Comparison of ENCODE assay signal across 19 cellular contexts in genomic region chr13:110232146-110232545, GRCh38.
DNase-seq lines count a peak whose midpoint lies in the region; ATAC-seq and TF ChIP-seq lines count a peak whose summit lies in the region.
"Had no signal": no experiment of that assay in that cellular context is flagged by ENCODE, and none has a peak within 500 bp of the region (broad histone marks: within the 10 kb centered on the region; RNA-seq: fewer than 3 reads in every experiment).

No MANE protein-coding gene starts in this region.

- H3K9me3 ChIP-seq in esophagus squamous epithelium = no peaks in the 10 kb centered on the region
- no peaks in the 10 kb centered on the region for H3K9me3 ChIP-seq in prostate gland
- no peaks in the 10 kb centered on the region for H3K9me3 ChIP-seq in upper lobe of left lung

- peak overlapping the region in 3 of 4 donors; percentile 67 to 83 (median 80) for H3K27ac ChIP-seq in esophagus squamous epithelium
- peak overlapping the region; percentile 64 to 70 for H3K27ac ChIP-seq in prostate gland
- H3K27ac ChIP-seq in upper lobe of left lung = peak overlapping the region; percentile 23 to 73 (median 62)
- H3K27ac ChIP-seq: 22Rv1, C4-2B had no signal

- DNase-seq in NCI-H1105 treated with DMSO at 0.1 percent for 48 hours (lab: John Stamatoyannopoulos, UW) (peak; percentile 6), NCI-H1105 (lab: John Stamatoyannopoulos, UW) (no peak), esophagus squamous epithelium (lab: John Stamatoyannopoulos, UW) (no peak), prostate gland (ENCODE audit: low spot score) (no peak), upper lobe of left lung (no peak), NCI-H1048 (lab: John Stamatoyannopoulos, UW) (no peak)
- DNase-seq in stimulated activated CD8-positive, alpha-beta memory T cell treated with anti-CD3 and anti-CD28 coated beads, Interleukin-4, amount 100 ng/mL, for 48 hours = no peak
- DNase-seq in activated CD8-positive, alpha-beta memory T cell treated with anti-CD3 and anti-CD28 coated beads for 24 hours = no peak
- DNase-seq: activated CD4-positive, alpha-beta T cell treated with anti-CD3 and anti-CD28 coated beads, Interleukin-2, amount 50 U/mL, for 1 hour; activated naive CD4-positive, alpha-beta T cell; anterior cingulate cortex; H7; Kasumi-1; NCI-H82; nephron progenitor cell; retina; SW 1271 had no signal

- H3K36me3 ChIP-seq in esophagus squamous epithelium (no peaks in the 10 kb centered on the region), prostate gland (no peaks in the 10 kb centered on the region), upper lobe of left lung (peaks cover 0 to 8% (median 0%) of the 10 kb centered on the region in 4 donors)

- H3K27me3 ChIP-seq in esophagus squamous epithelium (no peaks in the 10 kb centered on the region), prostate gland (replicated peaks; ENCODE audit: insufficient read depth) (no peaks in the 10 kb centered on the region), upper lobe of left lung (no peaks in the 10 kb centered on the region)

- H3K4me1 ChIP-seq in esophagus squamous epithelium (peaks cover 0 to 34% (median 26%) of the 10 kb centered on the region in 3 donors), prostate gland (replicated peaks) (no peaks in the 10 kb centered on the region), upper lobe of left lung (peaks cover 21 to 51% (median 40%) of the 10 kb centered on the region in 4 donors)

- no peak for TF ChIP-seq EP300 in upper lobe of left lung (IDR thresholded peaks at IDR 0.05)

- 42 to 43% methylated on average over 5 of the region's 5 CpGs for WGBS in esophagus squamous epithelium, 2 donors
- 47% methylated on average over 5 of the region's 5 CpGs for WGBS in prostate gland
- 59 to 62% methylated on average over 5 of the region's 5 CpGs for WGBS in upper lobe of left lung, 2 donors

- TF ChIP-seq CTCF in esophagus squamous epithelium (IDR thresholded peaks at IDR 0.05) = no peak
- no peak for TF ChIP-seq CTCF in prostate gland (IDR thresholded peaks at IDR 0.05)
- TF ChIP-seq CTCF in upper lobe of left lung (IDR thresholded peaks at IDR 0.05) = no peak

- intact Hi-C loops in esophagus squamous epithelium (cut with DNase I) (no loop called here), prostate gland (cut with DNase I) (loop anchor here (5.0 kb wide), 1 partner anchor 180 kb away; no protein-coding TSS in a partner anchor)

- no peak for TF ChIP-seq POLR2A in esophagus squamous epithelium (IDR thresholded peaks at IDR 0.05)
- TF ChIP-seq POLR2A in prostate gland (IDR thresholded peaks at IDR 0.05) = no peak
- TF ChIP-seq POLR2A in upper lobe of left lung (IDR thresholded peaks at IDR 0.05) = no peak

- H3K4me3 ChIP-seq in esophagus squamous epithelium (no peak overlapping the region), prostate gland (no peak overlapping the region), upper lobe of left lung (no peak overlapping the region)

- ATAC-seq in upper lobe of left lung (ENCODE audit: low FRiP score in 2 of 2) = no peak
